In the genomic region with DNA sequence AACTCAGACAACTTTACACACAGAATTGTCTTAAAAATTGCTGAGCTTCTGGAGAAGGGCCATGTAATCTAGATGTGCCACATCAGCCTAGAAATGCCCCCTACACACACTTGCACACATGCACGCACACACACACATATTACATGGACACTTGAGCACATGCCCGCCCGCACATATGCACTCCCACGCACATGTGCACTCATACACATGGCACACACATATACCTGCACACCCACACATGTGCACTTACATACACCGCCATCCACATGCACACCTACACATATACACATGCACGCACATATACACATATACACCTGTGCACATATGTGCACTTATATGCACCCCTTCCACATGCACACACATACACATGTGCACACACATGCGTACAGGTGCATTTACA, we compare ENCODE assay signal across 31 cellular contexts.
"Had no signal": no experiment of that assay in that cellular context is flagged by ENCODE, and none has a peak within 500 bp of the region (broad histone marks: within the 10 kb centered on the region; RNA-seq: fewer than 3 reads in every experiment).

No MANE protein-coding gene starts in this region.

- H2AFZ ChIP-seq: neural progenitor cell had no signal

- H3K4me3 ChIP-seq: left lung, lower lobe of right lung, neural progenitor cell, ovary, right atrium auricular region, skin epidermis, stomach, testis, thyroid gland, transverse colon, upper lobe of left lung had no signal

- ATAC-seq: left colon; left lung; lower lobe of right lung; sciatic nerve; stimulated activated naive B cell treated with anti-CD40 and anti-IgM and Interleukin-4, amounts not matched to agents 10 μg/mL and 1 μg/mL and 100 μg/mL, for 72 hours; stimulated activated naive CD8-positive, alpha-beta T cell treated with anti-CD3 and anti-CD28 coated beads, Interleukin-15, Interleukin-2, amounts not matched to agents 100 U/mL and 50 U/mL, for 24 hours had no signal

- H3K27me3 Mint-ChIP-seq: naive B cell had no signal

- H3K9ac ChIP-seq: neural progenitor cell had no signal

- H3K4me2 ChIP-seq: neural progenitor cell had no signal

- H3K4me3 Mint-ChIP-seq: mesothelial cell of epicardium; natural killer cell; nephron progenitor cell; neural progenitor cell; stimulated activated naive B cell treated with anti-CD40 and anti-IgM and Interleukin-4, amounts not matched to agents 10 μg/mL and 1 μg/mL and 100 μg/mL, for 72 hours had no signal

- H3K27me3 ChIP-seq: left lung, neural progenitor cell, ovary, right atrium auricular region, stomach, testis, thyroid gland, transverse colon, upper lobe of left lung had no signal

- H3K36me3 ChIP-seq: left lung, lower lobe of right lung, neural progenitor cell, ovary, right atrium auricular region, thyroid gland, transverse colon had no signal

- H3K4me1 ChIP-seq: left lung, lower lobe of right lung, neural progenitor cell, stomach, testis, upper lobe of left lung had no signal

- H3K27ac Mint-ChIP-seq: mesothelial cell of epicardium; natural killer cell; nephron progenitor cell; neural progenitor cell; progenitor cell of endocrine pancreas; stimulated activated naive B cell treated with anti-CD40 and anti-IgM and Interleukin-4, amounts not matched to agents 10 μg/mL and 1 μg/mL and 100 μg/mL, for 72 hours had no signal

- H3K27ac ChIP-seq: left lung, lower lobe of right lung, neural progenitor cell, neutrophil, ovary, right atrium auricular region, skin epidermis, stomach, testis, thyroid gland, transverse colon, upper lobe of left lung had no signal

- FAIRE-seq: keratinocyte had no signal

- DNase-seq: hippocampal formation; kidney glomerular epithelial cell; left colon; left lung; lower lobe of right lung; mammary epithelial cell; mesenchymal stem cell; naive B cell; natural killer cell; nephron progenitor cell; occipital lobe; ovary; stimulated activated CD4-positive, alpha-beta T cell treated with anti-CD3 and anti-CD28 coated beads, Interleukin-12 subunit alpha, Interleukin-12 subunit beta, amount 100 ng/mL, for 4 hours; stimulated activated CD4-positive, alpha-beta T cell treated with anti-CD3 and anti-CD28 coated beads, Interleukin-15, amount 100 ng/mL, for 24 hours; stimulated activated CD4-positive, alpha-beta T cell treated with anti-CD3 and anti-CD28 coated beads, Interleukin-2, amount 100 ng/mL, for 24 hours; stimulated activated CD4-positive, alpha-beta T cell treated with anti-CD3 and anti-CD28 coated beads, Interleukin-4, amount 100 ng/mL, for 1 hour; stimulated activated naive B cell treated with anti-CD40 and anti-IgM and Interleukin-4, amounts not matched to agents 10 μg/mL and 1 μg/mL and 100 μg/mL, for 72 hours; stimulated activated naive CD8-positive, alpha-beta T cell treated with anti-CD3 and anti-CD28 coated beads, Interleukin-15, Interleukin-2, amounts not matched to agents 100 U/mL and 50 U/mL, for 24 hours; stomach; testis; thyroid gland; transverse colon; upper lobe of left lung had no signal

- H3K4me1 Mint-ChIP-seq: mesothelial cell of epicardium had no signal

- H3K9me3 Mint-ChIP-seq: mesothelial cell of epicardium; naive B cell; natural killer cell; nephron progenitor cell; neural progenitor cell; stimulated activated naive B cell treated with anti-CD40 and anti-IgM and Interleukin-4, amounts not matched to agents 10 μg/mL and 1 μg/mL and 100 μg/mL, for 72 hours had no signal

- H3K9me3 ChIP-seq: left lung, lower lobe of right lung, neutrophil, ovary, right atrium auricular region, stomach, testis, thyroid gland, transverse colon, upper lobe of left lung had no signal

- H3K36me3 Mint-ChIP-seq: mesothelial cell of epicardium; naive B cell; natural killer cell; stimulated activated naive B cell treated with anti-CD40 and anti-IgM and Interleukin-4, amounts not matched to agents 10 μg/mL and 1 μg/mL and 100 μg/mL, for 72 hours had no signal
